In the genomic region with DNA sequence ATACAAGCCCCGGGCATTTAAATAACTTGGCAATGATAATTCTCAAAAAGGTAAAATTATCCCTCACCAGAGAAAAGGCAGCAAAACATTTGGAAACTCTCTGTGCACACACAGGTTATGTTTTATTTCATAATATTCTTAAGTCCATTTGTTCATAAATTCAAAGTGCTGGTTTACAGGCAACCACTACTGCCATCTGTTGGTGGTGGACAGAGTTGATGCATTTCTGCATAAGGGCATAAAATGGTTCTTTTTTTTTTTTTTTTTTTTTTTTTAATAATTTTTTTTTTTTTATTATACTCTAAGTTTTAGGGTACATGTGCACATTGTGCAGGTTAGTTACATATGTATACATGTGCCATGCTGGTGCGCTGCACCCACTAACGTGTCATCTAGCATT, we compare ENCODE assay signal across 9 cellular contexts. TPM values are rescaled to one million over a fixed set of nuclear protein-coding genes. Genes with fewer than 3 reads are reported as not detected.
DNase-seq lines count a peak whose midpoint lies in the region; ATAC-seq and TF ChIP-seq lines count a peak whose summit lies in the region.
"Had no signal": no experiment of that assay in that cellular context is flagged by ENCODE, and none has a peak within 500 bp of the region (broad histone marks: within the 10 kb centered on the region; RNA-seq: fewer than 3 reads in every experiment).

No MANE protein-coding gene starts in this region.

- H3K4me2 ChIP-seq in hepatocyte: no peak overlapping the region
- H3K4me2 ChIP-seq: BLaER1 treated with 17β-estradiol and CSF1 and Interleukin-3, amounts not matched to agents 10 nM and 100 nM had no signal

- H3K9me3 ChIP-seq in hepatocyte (ENCODE audit: low read depth): no peaks in the 10 kb centered on the region

- H3K4me1 Mint-ChIP-seq in activated T-helper 17 cell treated with anti-CD3 and anti-CD28 coated beads, Interleukin-2, amount 50 U/mL, for 72 hours: peaks cover 5% of the 10 kb centered on the region

- 97% methylated on average over 1 of the region's 3 CpGs for WGBS in hepatocyte (ENCODE audit: low lambda C conversion rate, missing lambda C conversion rate)

- no peaks in the 10 kb centered on the region for H3K9me3 Mint-ChIP-seq in activated T-helper 17 cell treated with anti-CD3 and anti-CD28 coated beads, Interleukin-2, amount 50 U/mL, for 72 hours

- H3K4me3 Mint-ChIP-seq in activated T-helper 17 cell treated with anti-CD3 and anti-CD28 coated beads, Interleukin-2, amount 50 U/mL, for 72 hours: no peak overlapping the region

- no peaks in the 10 kb centered on the region for H3K9me2 ChIP-seq in hepatocyte (replicated peaks; ENCODE audit: insufficient read depth)

- no peaks in the 10 kb centered on the region for H4K20me1 ChIP-seq in hepatocyte (ENCODE audit: insufficient read depth, poor library complexity, severe bottlenecking)
- H4K20me1 ChIP-seq: BLaER1 treated with 17β-estradiol and CSF1 and Interleukin-3, amounts not matched to agents 10 nM and 100 nM had no signal

- H3K27ac ChIP-seq in hepatocyte: no peak overlapping the region
- H3K27ac ChIP-seq: BLaER1 treated with 17β-estradiol and CSF1 and Interleukin-3, amounts not matched to agents 10 nM and 100 nM had no signal

- H3K36me3 Mint-ChIP-seq in activated T-helper 17 cell treated with anti-CD3 and anti-CD28 coated beads, Interleukin-2, amount 50 U/mL, for 72 hours (ENCODE audit: low read depth): no peaks in the 10 kb centered on the region

- no peaks in the 10 kb centered on the region for H3K27me3 ChIP-seq in hepatocyte
- H3K27me3 ChIP-seq: BLaER1 treated with 17β-estradiol and CSF1 and Interleukin-3, amounts not matched to agents 10 nM and 100 nM had no signal

- no peak overlapping the region for H3K4me3 ChIP-seq in hepatocyte
- H3K4me3 ChIP-seq: BLaER1 treated with 17β-estradiol and CSF1 and Interleukin-3, amounts not matched to agents 10 nM and 100 nM had no signal

- peak; percentile 41 for TF ChIP-seq CTCF in hepatocyte (IDR thresholded peaks at IDR 0.05; ENCODE audit: poor library complexity)

- no peaks in the 10 kb centered on the region for H3K36me3 ChIP-seq in hepatocyte (replicated peaks; ENCODE audit: insufficient read depth, low read depth)
- H3K36me3 ChIP-seq: BLaER1 treated with 17β-estradiol and CSF1 and Interleukin-3, amounts not matched to agents 10 nM and 100 nM had no signal

- no peaks in the 10 kb centered on the region for H3K79me2 ChIP-seq in hepatocyte

- peak; percentile 50 for ATAC-seq in activated T-helper 17 cell treated with anti-CD3 and anti-CD28 coated beads, Interleukin-2, amount 50 U/mL, for 72 hours (replicated peaks)

- H3K4me1 ChIP-seq in hepatocyte (ENCODE audit: insufficient read depth): no peaks in the 10 kb centered on the region
- H3K4me1 ChIP-seq: BLaER1 treated with 17β-estradiol and CSF1 and Interleukin-3, amounts not matched to agents 10 nM and 100 nM had no signal

- H3K27ac Mint-ChIP-seq in activated T-helper 17 cell treated with anti-CD3 and anti-CD28 coated beads, Interleukin-2, amount 50 U/mL, for 72 hours: no peak overlapping the region

- no peak overlapping the region for H2AFZ ChIP-seq in hepatocyte

- DNase-seq in NCI-H2227 (lab: John Stamatoyannopoulos, UW; ENCODE audit: unreplicated experiment): peak; percentile 0
- no peak for DNase-seq in NCI-H2227 treated with DMSO at 0.1 percent for 48 hours (lab: John Stamatoyannopoulos, UW)
- DNase-seq in MV-4-11 (lab: John Stamatoyannopoulos, UW): peak; percentile 62
- peak; percentile 52 for DNase-seq in hepatocyte (ENCODE audit: low spot score)
- DNase-seq in stimulated activated CD8-positive, alpha-beta memory T cell treated with anti-CD3 and anti-CD28 coated beads, Interleukin-7, amount 100 ng/mL, for 24 hours (ENCODE audit: low read depth): peak; percentile 13
- DNase-seq in effector CD8-positive, alpha-beta T cell (lab: John Stamatoyannopoulos, UW): no peak
- DNase-seq in COLO668 (lab: John Stamatoyannopoulos, UW; ENCODE audit: unreplicated experiment): no peak

- H3K27me3 Mint-ChIP-seq in activated T-helper 17 cell treated with anti-CD3 and anti-CD28 coated beads, Interleukin-2, amount 50 U/mL, for 72 hours: no peaks in the 10 kb centered on the region

RNA-seq across cellular contexts. Expression of a gene that starts 31.5 kb away (rescaled TPM):
- 10 to 100 TPM in 1 of 2 donors, 1 to 10 TPM in 1; 5.0 to 17.1 TPM for total RNA-seq in activated T-helper 17 cell treated with anti-CD3 and anti-CD28 coated beads, Interleukin-2, amount 50 U/mL, for 72 hours
- total RNA-seq in hepatocyte: not detected in 2 replicates
- not detected in 2 replicates for polyA plus RNA-seq in hepatocyte

Comparison
In these comparisons a context has a peak if more than half of its experiments do, and no peak if none do; other contexts are left out.
1. DNase-seq: peak in NCI-H2227 (single experiment), MV-4-11 (single experiment), hepatocyte (single experiment) and stimulated activated CD8-positive, alpha-beta memory T cell treated with anti-CD3 and anti-CD28 coated beads, Interleukin-7, amount 100 ng/mL, for 24 hours (single experiment); none in NCI-H2227 treated with DMSO at 0.1 percent for 48 hours (single experiment), effector CD8-positive, alpha-beta T cell (single experiment) and COLO668 (single experiment).